In the genomic region with DNA sequence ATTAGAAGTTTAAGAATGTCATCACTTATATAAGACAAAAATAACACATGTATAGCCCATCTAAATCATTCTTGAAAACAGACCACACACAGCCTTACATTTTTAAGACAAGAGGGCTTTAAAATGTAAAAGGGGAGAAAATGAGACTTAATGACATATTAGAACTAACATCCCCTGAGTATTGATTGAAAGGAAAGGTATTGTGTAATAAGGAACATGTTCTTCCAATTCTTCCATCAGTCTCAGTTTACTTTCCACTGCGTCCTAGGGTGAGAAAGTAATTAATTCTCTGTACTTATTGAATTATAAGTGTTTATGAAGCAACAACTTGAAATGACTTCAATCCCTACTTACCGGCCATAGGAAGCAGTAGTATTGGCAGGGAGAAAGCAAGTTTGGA, we compare ENCODE assay signal across 20 cellular contexts.
"Had no signal": no experiment of that assay in that cellular context is flagged by ENCODE, and none has a peak within 500 bp of the region (broad histone marks: within the 10 kb centered on the region; RNA-seq: fewer than 3 reads in every experiment).

No MANE protein-coding gene starts in this region.

- H3K27ac ChIP-seq: coronary artery, dorsolateral prefrontal cortex, esophagus muscularis mucosa, foreskin keratinocyte, gastroesophageal sphincter, heart left ventricle, hepatocyte, left lung, lower lobe of right lung had no signal

- H3K4me2 ChIP-seq: hepatocyte had no signal

- H3K36me3 ChIP-seq: esophagus muscularis mucosa, gastroesophageal sphincter, heart left ventricle, left lung, lower lobe of right lung had no signal

- H3K4me3 ChIP-seq: coronary artery, dorsolateral prefrontal cortex, esophagus muscularis mucosa, gastroesophageal sphincter, heart left ventricle, hepatocyte, left lung, lower lobe of right lung, mucosa of descending colon had no signal

- H3K79me2 ChIP-seq: hepatocyte had no signal

- H3K9me3 ChIP-seq: esophagus muscularis mucosa, gastroesophageal sphincter, heart left ventricle, left lung, lower lobe of right lung, mucosa of descending colon had no signal

- H3K27me3 ChIP-seq: dorsolateral prefrontal cortex, esophagus muscularis mucosa, foreskin keratinocyte, gastroesophageal sphincter, heart left ventricle, hepatocyte, left lung had no signal

- ATAC-seq: foreskin keratinocyte, gastroesophageal sphincter, heart left ventricle, left cardiac atrium, left lung, left ventricle myocardium superior, lower lobe of right lung, mucosa of descending colon had no signal

- DNase-seq: dermis blood vessel endothelial cell; dorsolateral prefrontal cortex; effector CD4-positive, alpha-beta T cell; effector memory CD4-positive, alpha-beta T cell; foreskin keratinocyte; heart left ventricle; hypothalamus; immature natural killer cell; islet precursor cell; left cardiac atrium; left lung; left ventricle myocardium superior; lower lobe of right lung; mesenchymal stem cell; mucosa of descending colon; naive B cell had no signal

- H2AFZ ChIP-seq: hepatocyte had no signal

- H3K4me1 ChIP-seq: esophagus muscularis mucosa, gastroesophageal sphincter, heart left ventricle, left lung, lower lobe of right lung had no signal
